Comparison of ENCODE assay signal across 9 cellular contexts in genomic region chr5:95817430-95817829, GRCh38. TPM values are rescaled to one million over a fixed set of nuclear protein-coding genes. Genes with fewer than 3 reads are reported as not detected.
DNase-seq lines count a peak whose midpoint lies in the region; ATAC-seq and TF ChIP-seq lines count a peak whose summit lies in the region.
"Had no signal": no experiment of that assay in that cellular context is flagged by ENCODE, and none has a peak within 500 bp of the region (broad histone marks: within the 10 kb centered on the region; RNA-seq: fewer than 3 reads in every experiment).

No MANE protein-coding gene starts in this region.

- ATAC-seq in stimulated activated memory B cell treated with anti-CD40 and anti-IgM and Interleukin-4, amounts not matched to agents 10 μg/mL and 1 μg/mL and 100 μg/mL, for 72 hours, result no peak
- no peak for ATAC-seq in omental fat pad (ENCODE audit: low FRiP score)
- no peak for ATAC-seq in HG03457 (IDR thresholded peaks at IDR 0.05; ENCODE audit: unreplicated experiment)

- DNase-seq in LoVo (ENCODE audit: low spot score) (peak; percentile 7), iPS-NIHi11 (ENCODE audit: low spot score) (peak; percentile 30), COR-L47 (lab: John Stamatoyannopoulos, UW) (no peak), omental fat pad (ENCODE audit: low spot score) (no peak), NCI-H2227 treated with DMSO at 0.1 percent for 48 hours (lab: John Stamatoyannopoulos, UW) (no peak)
- no peak for DNase-seq in activated T-helper 1 cell treated with anti-CD3 and anti-CD28 coated beads, Interleukin-12 subunit alpha, Interleukin-12 subunit beta, Interleukin-2, Interleukin-4 antibody, amounts not matched to agents 30 ng/mL and 10 ng/mL and 1 ng/mL, durations not matched to agents 14 hours and 24 hours and 36 hours (ENCODE audit: low spot score)

- intact Hi-C loops in activated T-helper 1 cell treated with anti-CD3 and anti-CD28 coated beads, Interleukin-12 subunit alpha, Interleukin-12 subunit beta, Interleukin-2, Interleukin-4 antibody, amounts not matched to agents 30 ng/mL and 10 ng/mL and 1 ng/mL, durations not matched to agents 14 hours and 24 hours and 36 hours (cut with micrococcal nuclease), result loop anchor here (5.0 kb wide), 1 partner anchor 1365 kb away; the partner anchor contains the start of gene RIOK2

- peaks cover 30% of the 10 kb centered on the region for H3K36me3 Mint-ChIP-seq in activated T-helper 1 cell treated with anti-CD3 and anti-CD28 coated beads, Interleukin-12 subunit alpha, Interleukin-12 subunit beta, Interleukin-2, Interleukin-4 antibody, amounts not matched to agents 30 ng/mL and 10 ng/mL and 1 ng/mL, durations not matched to agents 14 hours and 24 hours and 36 hours (ENCODE audit: low read depth)
- peaks cover 23% of the 10 kb centered on the region for H3K36me3 Mint-ChIP-seq in stimulated activated memory B cell treated with anti-CD40 and anti-IgM and Interleukin-4, amounts not matched to agents 10 μg/mL and 1 μg/mL and 100 μg/mL, for 72 hours

- H3K4me1 Mint-ChIP-seq in activated T-helper 1 cell treated with anti-CD3 and anti-CD28 coated beads, Interleukin-12 subunit alpha, Interleukin-12 subunit beta, Interleukin-2, Interleukin-4 antibody, amounts not matched to agents 30 ng/mL and 10 ng/mL and 1 ng/mL, durations not matched to agents 14 hours and 24 hours and 36 hours (ENCODE audit: low read depth), result peaks cover 71% of the 10 kb centered on the region
- H3K4me1 Mint-ChIP-seq in stimulated activated memory B cell treated with anti-CD40 and anti-IgM and Interleukin-4, amounts not matched to agents 10 μg/mL and 1 μg/mL and 100 μg/mL, for 72 hours, result peaks cover 57% of the 10 kb centered on the region

- H3K9me3 Mint-ChIP-seq in activated T-helper 1 cell treated with anti-CD3 and anti-CD28 coated beads, Interleukin-12 subunit alpha, Interleukin-12 subunit beta, Interleukin-2, Interleukin-4 antibody, amounts not matched to agents 30 ng/mL and 10 ng/mL and 1 ng/mL, durations not matched to agents 14 hours and 24 hours and 36 hours, result no peaks in the 10 kb centered on the region
- no peaks in the 10 kb centered on the region for H3K9me3 Mint-ChIP-seq in stimulated activated memory B cell treated with anti-CD40 and anti-IgM and Interleukin-4, amounts not matched to agents 10 μg/mL and 1 μg/mL and 100 μg/mL, for 72 hours
- H3K9me3 Mint-ChIP-seq: type B pancreatic cell had no signal

- no peak for TF ChIP-seq CTCF in omental fat pad (IDR thresholded peaks at IDR 0.05)

- peak overlapping the region; percentile 67 for H3K27ac Mint-ChIP-seq in activated T-helper 1 cell treated with anti-CD3 and anti-CD28 coated beads, Interleukin-12 subunit alpha, Interleukin-12 subunit beta, Interleukin-2, Interleukin-4 antibody, amounts not matched to agents 30 ng/mL and 10 ng/mL and 1 ng/mL, durations not matched to agents 14 hours and 24 hours and 36 hours
- H3K27ac Mint-ChIP-seq in stimulated activated memory B cell treated with anti-CD40 and anti-IgM and Interleukin-4, amounts not matched to agents 10 μg/mL and 1 μg/mL and 100 μg/mL, for 72 hours, result peak overlapping the region; percentile 76
- H3K27ac Mint-ChIP-seq: type B pancreatic cell had no signal

- no peaks in the 10 kb centered on the region for H3K27me3 Mint-ChIP-seq in activated T-helper 1 cell treated with anti-CD3 and anti-CD28 coated beads, Interleukin-12 subunit alpha, Interleukin-12 subunit beta, Interleukin-2, Interleukin-4 antibody, amounts not matched to agents 30 ng/mL and 10 ng/mL and 1 ng/mL, durations not matched to agents 14 hours and 24 hours and 36 hours (ENCODE audit: insufficient read depth)
- no peaks in the 10 kb centered on the region for H3K27me3 Mint-ChIP-seq in stimulated activated memory B cell treated with anti-CD40 and anti-IgM and Interleukin-4, amounts not matched to agents 10 μg/mL and 1 μg/mL and 100 μg/mL, for 72 hours
- H3K27me3 Mint-ChIP-seq: type B pancreatic cell had no signal

- peak overlapping the region; percentile 69 for H3K4me3 Mint-ChIP-seq in activated T-helper 1 cell treated with anti-CD3 and anti-CD28 coated beads, Interleukin-12 subunit alpha, Interleukin-12 subunit beta, Interleukin-2, Interleukin-4 antibody, amounts not matched to agents 30 ng/mL and 10 ng/mL and 1 ng/mL, durations not matched to agents 14 hours and 24 hours and 36 hours
- peak overlapping the region; percentile 57 for H3K4me3 Mint-ChIP-seq in stimulated activated memory B cell treated with anti-CD40 and anti-IgM and Interleukin-4, amounts not matched to agents 10 μg/mL and 1 μg/mL and 100 μg/mL, for 72 hours
- H3K4me3 Mint-ChIP-seq: type B pancreatic cell had no signal

RNA-seq across cellular contexts. Expression of gene GLRX, which starts 5.1 kb away (rescaled TPM):
- total RNA-seq in activated T-helper 1 cell treated with anti-CD3 and anti-CD28 coated beads, Interleukin-12 subunit alpha, Interleukin-12 subunit beta, Interleukin-2, Interleukin-4 antibody, amounts not matched to agents 30 ng/mL and 10 ng/mL and 1 ng/mL, durations not matched to agents 14 hours and 24 hours and 36 hours, result 17.2 and 18.3 TPM in 2 replicates
- total RNA-seq in omental fat pad, result 100 to 1,000 TPM in 2 of 4 donors, 10 to 100 TPM in 2; 67.2 to 173 (median 111) TPM

Comparison
In these comparisons a context has a peak if more than half of its experiments do, and no peak if none do; other contexts are left out.
1. DNase-seq: peak in LoVo (single experiment) and iPS-NIHi11 (single experiment); none in activated T-helper 1 cell treated with anti-CD3 and anti-CD28 coated beads, Interleukin-12 subunit alpha, Interleukin-12 subunit beta, Interleukin-2, Interleukin-4 antibody, amounts not matched to agents 30 ng/mL and 10 ng/mL and 1 ng/mL, durations not matched to agents 14 hours and 24 hours and 36 hours (single experiment), COR-L47 (single experiment), omental fat pad (single experiment) and NCI-H2227 treated with DMSO at 0.1 percent for 48 hours (single experiment).